ENCODE assay signal across 24 cellular contexts in genomic region chr9:93664549-93665120, GRCh38.
DNase-seq lines count a peak whose midpoint lies in the region; ATAC-seq, FAIRE-seq and TF ChIP-seq lines count a peak whose summit lies in the region.
"Had no signal": no experiment of that assay in that cellular context is flagged by ENCODE, and none has a peak within 500 bp of the region (broad histone marks: within the 10 kb centered on the region; RNA-seq: fewer than 3 reads in every experiment).

No MANE protein-coding gene starts in this region.

- H3K9me3 ChIP-seq in right cardiac atrium (ENCODE audit: control insufficient read depth, low read length) (no peaks in the 10 kb centered on the region), transverse colon (no peaks in the 10 kb centered on the region)
- H3K9me3 ChIP-seq: SJCRH30 had no signal

- peaks cover 8% of the 10 kb centered on the region for H3K36me3 Mint-ChIP-seq in chondrocyte (ENCODE audit: low read depth)

- DNase-seq in cardiac septum (ENCODE audit: low spot score) (peak; percentile 72), right cardiac atrium (no peak), chondrocyte (ENCODE audit: low spot score) (peak; percentile 63), mesenteric fat pad (ENCODE audit: low spot score) (peak; percentile 69), transverse colon (peak; percentile 3), NCI-H1694 treated with DMSO at 0.1 percent for 48 hours (lab: John Stamatoyannopoulos, UW) (no peak), GM13976 (ENCODE audit: low spot score) (no peak), GM12892 (ENCODE audit: insufficient read length) (no peak)
- DNase-seq: C1 segment of cervical spinal cord; DMS53; EL; Karpas-422; NCI-H1436; NCI-H2029 treated with DMSO at 0.1 percent for 48 hours; NCI-H2171 treated with DMSO at 0.1 percent for 48 hours; NCI-H446 treated with DMSO at 0.1 percent for 48 hours; NK-92 treated with Interleukin-12 subunit alpha and Interleukin-12 subunit beta, amount 100 ng/mL, for 24 hours; OCI-M1 had no signal

- no peak for TF ChIP-seq EP300 in transverse colon (IDR thresholded peaks at IDR 0.05; ENCODE audit: low read depth)

- ATAC-seq in right cardiac atrium = no peak
- ATAC-seq: GM12878 had no signal

- WGBS in right cardiac atrium = 91% methylated on average over 15 of the region's 15 CpGs
- 95% methylated on average over 15 of the region's 15 CpGs; no CpG with 5 or more reads in 1 of the 2 donors for WGBS in transverse colon (ENCODE audit: low coverage in 1 of 2), 2 donors

- no peak overlapping the region for H3K27ac Mint-ChIP-seq in chondrocyte (ENCODE audit: unreplicated experiment)
- H3K27ac Mint-ChIP-seq: IgD-negative memory B cell had no signal

- H3K9me3 Mint-ChIP-seq in chondrocyte (ENCODE audit: low read depth) = no peaks in the 10 kb centered on the region
- H3K9me3 Mint-ChIP-seq: CD8-positive, alpha-beta memory T cell; IgD-negative memory B cell had no signal

- no peaks in the 10 kb centered on the region for H3K4me1 Mint-ChIP-seq in chondrocyte (ENCODE audit: low read depth)
- H3K4me1 Mint-ChIP-seq: CD8-positive, alpha-beta memory T cell; IgD-negative memory B cell had no signal

- TF ChIP-seq POLR2A in transverse colon (IDR thresholded peaks at IDR 0.05) = no peak
- TF ChIP-seq POLR2A in GM12892 (IDR thresholded peaks at IDR 0.05; ENCODE audit: low read depth, low read length) = no peak

- peaks cover 0 to 7% (median 3%) of the 10 kb centered on the region in 4 donors for H3K36me3 ChIP-seq in transverse colon

- no peak overlapping the region for H3K4me3 Mint-ChIP-seq in chondrocyte (ENCODE audit: unreplicated experiment)
- H3K4me3 Mint-ChIP-seq: CD8-positive, alpha-beta memory T cell; IgD-negative memory B cell had no signal

- H3K4me1 ChIP-seq in right cardiac atrium (ENCODE audit: control insufficient read depth, insufficient read depth, low read length) = no peaks in the 10 kb centered on the region
- no peaks in the 10 kb centered on the region for H3K4me1 ChIP-seq in transverse colon
- H3K4me1 ChIP-seq: SJCRH30 had no signal

- intact Hi-C loops in cardiac septum (cut with DNase I) = no loop called here
- intact Hi-C loops in right cardiac atrium (cut with DNase I) = no loop called here
- intact Hi-C loops in transverse colon (cut with DNase I; ENCODE audit: low total_unique reads) = no loop called here

- H3K27ac ChIP-seq in right cardiac atrium (ENCODE audit: low read length) (no peak overlapping the region), transverse colon (no peak overlapping the region)
- H3K27ac ChIP-seq: SJCRH30 had no signal

- FAIRE-seq in GM12892 (lab: Jason Lieb, UNC) = no peak
- FAIRE-seq: GM12878, GM18507, H1 had no signal

- H3K4me3 ChIP-seq in right cardiac atrium (ENCODE audit: low read length) (no peak overlapping the region), transverse colon (no peak overlapping the region)
- H3K4me3 ChIP-seq: GM12878, SJCRH30 had no signal

- in situ Hi-C loops in transverse colon (cut with MboI; ENCODE audit: low pct_ligation_motif_present in 1 of 4, low pct_unique_long_range_greater_than_20kb in 1 of 4, low sequenced_read_pairs in 3 of 4) = no loop called here
- in situ Hi-C loops in GM13976 (cut with MboI; ENCODE audit: low sequenced_read_pairs, unreplicated experiment) = no loop called here

- H3K27me3 ChIP-seq in right cardiac atrium (ENCODE audit: control insufficient read depth, insufficient read depth) (no peaks in the 10 kb centered on the region), transverse colon (no peaks in the 10 kb centered on the region)
- H3K27me3 ChIP-seq: SJCRH30 had no signal

- H3K27me3 Mint-ChIP-seq in chondrocyte (ENCODE audit: low read depth) = no peaks in the 10 kb centered on the region
- H3K27me3 Mint-ChIP-seq: CD8-positive, alpha-beta memory T cell; IgD-negative memory B cell had no signal

- no peak for TF ChIP-seq CTCF in chondrocyte (IDR thresholded peaks at IDR 0.05)
- no peak for TF ChIP-seq CTCF in transverse colon (IDR thresholded peaks at IDR 0.05)
- TF ChIP-seq CTCF in GM13976 (IDR thresholded peaks at IDR 0.05; ENCODE audit: borderline replicate concordance, control extremely low read depth, extremely low read depth, insufficient read depth, missing control alignments) = no peak

Comparison
In these comparisons a context has a peak if more than half of its experiments do, and no peak if none do; other contexts are left out.
1. DNase-seq: peak in cardiac septum (single experiment), chondrocyte (single experiment), mesenteric fat pad (single experiment) and transverse colon (single experiment); none in right cardiac atrium (0 of 3), NCI-H1694 treated with DMSO at 0.1 percent for 48 hours (single experiment), GM13976 (single experiment) and GM12892 (single experiment).